ENCODE assay signal across 18 cellular contexts in the genomic region with DNA sequence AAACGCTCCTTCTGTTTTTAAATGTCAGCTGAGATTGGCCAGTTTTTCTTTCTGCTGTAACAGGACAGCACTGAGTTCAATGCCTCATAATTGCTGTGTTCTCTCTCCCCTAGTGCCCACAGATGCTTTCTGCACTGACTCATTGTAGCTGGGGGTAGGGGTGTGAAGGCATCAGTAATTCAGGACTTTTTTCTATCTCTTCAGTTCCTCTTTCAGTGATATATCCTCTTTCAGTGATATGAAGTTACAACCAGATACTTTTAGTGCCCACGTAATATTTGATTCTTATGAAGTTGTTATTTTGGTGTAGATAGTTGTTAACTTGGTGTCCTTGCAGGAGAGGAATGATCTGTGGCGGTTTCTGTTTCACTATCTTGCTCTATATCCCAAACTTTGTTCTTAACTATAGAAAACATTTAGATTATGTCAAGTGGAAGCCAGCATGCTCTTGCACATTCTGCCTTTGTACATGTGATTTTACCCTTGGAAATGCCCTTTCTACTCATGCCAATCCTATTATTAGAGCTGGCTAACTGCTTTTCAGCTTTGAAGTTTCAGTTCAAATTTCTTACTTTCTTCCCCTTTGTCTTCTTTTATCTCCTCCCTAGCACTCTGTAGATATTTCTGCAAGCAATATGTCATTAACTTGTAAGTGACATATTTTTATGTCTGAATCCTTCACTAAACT.
A peak's percentile ranks its signal among the peaks of the same experiment; 100 is the strongest.
DNase-seq lines count a peak whose midpoint lies in the region; ATAC-seq, FAIRE-seq and TF ChIP-seq lines count a peak whose summit lies in the region.
"Had no signal": no experiment of that assay in that cellular context is flagged by ENCODE, and none has a peak within 500 bp of the region (broad histone marks: within the 10 kb centered on the region; RNA-seq: fewer than 3 reads in every experiment).

No MANE protein-coding gene starts in this region.

- CTCF ChIA-PET in H1 (lab: Charles Lee; ENCODE audit: partially characterized antibody), result no interaction called here

- no peak overlapping the region for H3K56ac ChIP-seq in H1 (replicated peaks; ENCODE audit: insufficient read length, low read depth, low read length)

- H3K36me3 ChIP-seq in H1 (ENCODE audit: control insufficient read depth in 2 of 4, insufficient read depth in 4 of 4, low read length in 3 of 4) (no peaks in the 10 kb centered on the region; a peak in 1 of 8 replicates), MG63 (no peaks in the 10 kb centered on the region), BE2C (no peaks in the 10 kb centered on the region)

- TF ChIP-seq RAD21 in H1 (IDR thresholded peaks at IDR 0.05 in 1 of 2, conservative IDR thresholded peaks at IDR 0.05 in 1 of 2; ENCODE audit: low read depth in 2 of 2, low read length in 2 of 2), result no peak

- FAIRE-seq in H1 (lab: Jason Lieb, UNC), result peak; percentile 57
- FAIRE-seq: A549, TTC549 had no signal

- no peak overlapping the region for H3K14ac ChIP-seq in H1 (ENCODE audit: insufficient read length)

- H3K79me1 ChIP-seq in H1 (ENCODE audit: low read depth, low read length), result no peaks in the 10 kb centered on the region

- no peak overlapping the region for H4K91ac ChIP-seq in H1 (replicated peaks; ENCODE audit: insufficient read length, low read length)

- no peak overlapping the region for H2BK20ac ChIP-seq in H1 (ENCODE audit: low read length)

- no peak for TF ChIP-seq EP300 in H1 (IDR thresholded peaks at IDR 0.05; ENCODE audit: borderline replicate concordance in 1 of 2, low read depth in 2 of 2, low read length in 2 of 2)

- no peak overlapping the region for H3K9ac ChIP-seq in H1 (replicated peaks in 1 of 4; ENCODE audit: extremely low read depth in 1 of 4, low read depth in 3 of 4, low read length in 3 of 4)

- H2AK5ac ChIP-seq in H1 (ENCODE audit: low read depth, low read length), result no peak overlapping the region

- no peak overlapping the region for H2BK5ac ChIP-seq in H1 (ENCODE audit: low read depth, low read length)

- H3K27me3 ChIP-seq in H1 (replicated peaks in 1 of 4; ENCODE audit: control insufficient read depth in 3 of 4, extremely low read depth in 1 of 4, insufficient read depth in 3 of 4, low read length in 3 of 4) (no peaks in the 10 kb centered on the region), MG63 (no peaks in the 10 kb centered on the region), BE2C (no peaks in the 10 kb centered on the region)

- POLR2A ChIA-PET in H1 (lab: Charles Lee; ENCODE audit: partially characterized antibody), result no interaction called here

- H3K4me3 ChIP-seq in GM12864 (ENCODE audit: low read depth, low read length) (no peak overlapping the region), H1 (ENCODE audit: extremely low read depth in 1 of 4, insufficient read depth in 2 of 4, low read depth in 3 of 4, low read length in 4 of 4) (no peak overlapping the region), MG63 (no peak overlapping the region), BE2C (ENCODE audit: low read depth, low read length) (no peak overlapping the region)
- H3K4me3 ChIP-seq: A549, SK-N-MC had no signal

- H3K9me3 ChIP-seq in H1 (ENCODE audit: insufficient read depth in 2 of 2, low read depth in 1 of 2, low read length in 1 of 2) (peaks cover 0 to 3% of the 10 kb centered on the region in 2 experiments; a peak in 1 of 4 replicates), MG63 (no peaks in the 10 kb centered on the region), BE2C (no peaks in the 10 kb centered on the region)
- H3K9me3 ChIP-seq: A549 had no signal

- H3K27ac ChIP-seq in H1 (ENCODE audit: low read depth, low read length), result no peak overlapping the region
- H3K27ac ChIP-seq: A549, SK-N-MC had no signal

- H3K18ac ChIP-seq in H1 (ENCODE audit: extremely low read depth, low read length), result no peak overlapping the region

- no peak overlapping the region for H2BK12ac ChIP-seq in H1 (ENCODE audit: low read depth, low read length)

- ATAC-seq in GM19463 (IDR thresholded peaks at IDR 0.05; ENCODE audit: unreplicated experiment) (peak; percentile 90), HG02981 (IDR thresholded peaks at IDR 0.05; ENCODE audit: unreplicated experiment) (peak; percentile 51), HG03457 (IDR thresholded peaks at IDR 0.05; ENCODE audit: unreplicated experiment) (no peak)
- ATAC-seq: A549; naive thymus-derived CD8-positive, alpha-beta T cell; PC-3 had no signal

- TF ChIP-seq POLR2A in H1 (IDR thresholded peaks at IDR 0.05; ENCODE audit: control extremely low read depth in 1 of 2, low read depth in 2 of 2, low read length in 2 of 2), result no peak

- H2AFZ ChIP-seq in H1 (ENCODE audit: low read length), result no peak overlapping the region

- H3K4me1 ChIP-seq in H1 (replicated peaks in 1 of 4; ENCODE audit: control insufficient read depth in 3 of 4, insufficient read depth in 4 of 4, low read length in 3 of 4) (no peaks in the 10 kb centered on the region), BE2C (no peaks in the 10 kb centered on the region)
- H3K4me1 ChIP-seq: A549 had no signal

- no peaks in the 10 kb centered on the region for H3K23me2 ChIP-seq in H1 (ENCODE audit: low read depth, low read length)

- H2BK15ac ChIP-seq in H1 (ENCODE audit: low read length), result no peak overlapping the region

- DNase-seq in GM12864 (ENCODE audit: low read depth) (peak; percentile 0), H1 (ENCODE audit: low read depth in 1 of 2, low spot score in 2 of 2) (no peak), NCI-H1092 (lab: John Stamatoyannopoulos, UW) (no peak), MG63 (no peak), BE2C (no peak)
- DNase-seq: activated CD4-positive, alpha-beta T cell treated with anti-CD3 and anti-CD28 coated beads, Interleukin-2, amount 50 U/mL, for 1 hour; activated T-cell treated with anti-CD3 and anti-CD28 coated beads, Interleukin-2, amount 50 U/mL, for 1 hour; effector memory CD4-positive, alpha-beta T cell; naive thymus-derived CD8-positive, alpha-beta T cell; NCI-H1694; NCI-H446 treated with DMSO at 0.1 percent for 48 hours; PC-3 had no signal

- no peak overlapping the region for H3K4ac ChIP-seq in H1 (replicated peaks; ENCODE audit: insufficient read length, low read depth, low read length)

- no peak overlapping the region for H3K4me2 ChIP-seq in H1 (ENCODE audit: insufficient read depth in 1 of 2, low read depth in 2 of 2, low read length in 2 of 2)
- H3K4me2 ChIP-seq: A549 had no signal

- TF ChIP-seq CTCF in GM12864 (IDR thresholded peaks at IDR 0.05; ENCODE audit: low read depth, low read length, missing control alignments) (no peak), H1 (IDR thresholded peaks at IDR 0.05; ENCODE audit: control extremely low read depth in 1 of 3, insufficient read depth in 1 of 3, low read depth in 1 of 3, low read length in 3 of 3) (no peak), BE2C (IDR thresholded peaks at IDR 0.05; ENCODE audit: low read depth, low read length) (no peak)

- no peaks in the 10 kb centered on the region for H3K79me2 ChIP-seq in H1 (ENCODE audit: control insufficient read depth in 1 of 2, insufficient read depth in 2 of 2, low read length in 2 of 2)

- H4K5ac ChIP-seq in H1 (ENCODE audit: insufficient read length, low read depth, low read length), result no peak overlapping the region

- H4K20me1 ChIP-seq in H1 (replicated peaks in 1 of 2; ENCODE audit: control insufficient read depth in 1 of 2, insufficient read depth in 2 of 2, low read length in 2 of 2), result no peaks in the 10 kb centered on the region

- no peak overlapping the region for H4K8ac ChIP-seq in H1 (ENCODE audit: extremely low read depth, insufficient read depth, low read length)

- no peak overlapping the region for H2BK120ac ChIP-seq in H1 (replicated peaks; ENCODE audit: low read depth, low read length)

- H3K23ac ChIP-seq in H1 (ENCODE audit: insufficient read length), result no peak overlapping the region

- WGBS in H1 (ENCODE audit: extremely low coverage in 1 of 2, insufficient coverage in 1 of 2, insufficient read length in 1 of 2, insufficient replicate concordance in 2 of 2, low coverage in 1 of 2, low lambda C conversion rate in 2 of 2, missing lambda C conversion rate in 1 of 2), 2 experiments, result 94% methylated on average over 2 of the region's 3 CpGs; no CpG with 5 or more reads in 1 of the 2 experiments

TF ChIP-seq in H1, 55 proteins besides CTCF, POLR2A, EP300 and RAD21 (continues in another document):
- TF ChIP-seq CHD2 (IDR thresholded peaks at IDR 0.05; ENCODE audit: low read length), result no peak
- no peak for TF ChIP-seq TAF7 (optimal IDR thresholded peaks at IDR 0.05; ENCODE audit: borderline replicate concordance, low read depth, low read length)
